Comparison of ENCODE assay signal across 2 cellular contexts in the genomic region with DNA sequence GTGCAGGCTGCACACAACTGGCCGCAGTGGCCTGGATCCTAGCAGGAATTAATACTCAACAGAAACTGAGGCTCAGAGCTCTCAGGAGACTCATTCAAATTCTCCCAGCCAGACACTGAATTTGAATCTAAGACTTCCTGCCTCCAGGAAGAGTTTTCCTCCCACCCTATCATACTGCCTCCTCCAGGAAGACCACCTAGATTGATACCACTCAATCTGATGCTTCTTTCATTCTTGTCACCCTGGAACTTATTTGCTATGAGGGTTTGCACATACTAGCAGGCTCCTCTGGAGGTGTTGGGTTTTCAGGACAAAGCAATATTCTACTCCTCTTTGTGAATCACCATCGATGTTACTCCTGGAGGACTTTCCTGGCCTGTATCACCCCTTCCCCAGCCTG.
TF ChIP-seq lines count a peak whose summit lies in the region.

No MANE protein-coding gene starts in this region.

TF ChIP-seq in K562, 482 proteins besides CTCF, POLR2A, EP300 and RAD21:
- TF ChIP-seq ZFP36 (IDR thresholded peaks at IDR 0.05; ENCODE audit: low read depth, low read length, partially characterized antibody), result peak; percentile 98
- peak; percentile 62 for TF ChIP-seq BCOR (IDR thresholded peaks at IDR 0.05)
- no peak for TF ChIP-seq ZSCAN29 (IDR thresholded peaks at IDR 0.05)
- TF ChIP-seq, protein P1, sequence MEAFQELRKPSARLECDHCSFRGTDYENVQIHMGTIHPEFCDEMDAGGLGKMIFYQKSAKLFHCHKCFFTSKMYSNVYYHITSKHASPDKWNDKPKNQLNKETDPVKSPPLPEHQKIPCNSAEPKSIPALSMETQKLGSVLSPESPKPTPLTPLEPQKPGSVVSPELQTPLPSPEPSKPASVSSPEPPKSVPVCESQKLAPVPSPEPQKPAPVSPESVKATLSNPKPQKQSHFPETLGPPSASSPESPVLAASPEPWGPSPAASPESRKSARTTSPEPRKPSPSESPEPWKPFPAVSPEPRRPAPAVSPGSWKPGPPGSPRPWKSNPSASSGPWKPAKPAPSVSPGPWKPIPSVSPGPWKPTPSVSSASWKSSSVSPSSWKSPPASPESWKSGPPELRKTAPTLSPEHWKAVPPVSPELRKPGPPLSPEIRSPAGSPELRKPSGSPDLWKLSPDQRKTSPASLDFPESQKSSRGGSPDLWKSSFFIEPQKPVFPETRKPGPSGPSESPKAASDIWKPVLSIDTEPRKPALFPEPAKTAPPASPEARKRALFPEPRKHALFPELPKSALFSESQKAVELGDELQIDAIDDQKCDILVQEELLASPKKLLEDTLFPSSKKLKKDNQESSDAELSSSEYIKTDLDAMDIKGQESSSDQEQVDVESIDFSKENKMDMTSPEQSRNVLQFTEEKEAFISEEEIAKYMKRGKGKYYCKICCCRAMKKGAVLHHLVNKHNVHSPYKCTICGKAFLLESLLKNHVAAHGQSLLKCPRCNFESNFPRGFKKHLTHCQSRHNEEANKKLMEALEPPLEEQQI (IDR thresholded peaks at IDR 0.05), result no peak
- peak; percentile 79 for TF ChIP-seq RBM25 (IDR thresholded peaks at IDR 0.05; ENCODE audit: low read depth, low read length, severe bottlenecking)
- TF ChIP-seq PURB (CRISPR knock-in tag; IDR thresholded peaks at IDR 0.05; ENCODE audit: low read depth), result no peak
- peak; percentile 74 for TF ChIP-seq ZNF436 (CRISPR knock-in tag; IDR thresholded peaks at IDR 0.05)

TF ChIP-seq in H1, 55 proteins besides CTCF, POLR2A, EP300 and RAD21:
- no peak for TF ChIP-seq SIRT6 (IDR thresholded peaks at IDR 0.05; ENCODE audit: low read length)
- TF ChIP-seq RBBP5 (IDR thresholded peaks at IDR 0.05; ENCODE audit: borderline replicate concordance, low read depth, low read length), result no peak
- TF ChIP-seq TCF12 (IDR thresholded peaks at IDR 0.05; ENCODE audit: low read depth, low read length), result no peak
- no peak for TF ChIP-seq BCL11A (IDR thresholded peaks at IDR 0.05; ENCODE audit: low read depth in 2 of 2, low read length in 2 of 2)
- TF ChIP-seq YY1 (IDR thresholded peaks at IDR 0.05; ENCODE audit: low read depth, low read length), result no peak
- TF ChIP-seq GTF2F1 (IDR thresholded peaks at IDR 0.05; ENCODE audit: borderline replicate concordance, low read depth, low read length), result no peak
- TF ChIP-seq, protein P2, sequence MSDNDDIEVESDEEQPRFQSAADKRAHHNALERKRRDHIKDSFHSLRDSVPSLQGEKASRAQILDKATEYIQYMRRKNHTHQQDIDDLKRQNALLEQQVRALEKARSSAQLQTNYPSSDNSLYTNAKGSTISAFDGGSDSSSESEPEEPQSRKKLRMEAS (IDR thresholded peaks at IDR 0.05), result no peak
- TF ChIP-seq, protein P3, sequence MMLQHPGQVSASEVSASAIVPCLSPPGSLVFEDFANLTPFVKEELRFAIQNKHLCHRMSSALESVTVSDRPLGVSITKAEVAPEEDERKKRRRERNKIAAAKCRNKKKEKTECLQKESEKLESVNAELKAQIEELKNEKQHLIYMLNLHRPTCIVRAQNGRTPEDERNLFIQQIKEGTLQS (IDR thresholded peaks at IDR 0.05; ENCODE audit: insufficient read depth, low read depth, low read length), result no peak
- TF ChIP-seq NRF1 (IDR thresholded peaks at IDR 0.05; ENCODE audit: low read depth, low read length), result no peak
- no peak for TF ChIP-seq SP2 (IDR thresholded peaks at IDR 0.05; ENCODE audit: low read length)
- TF ChIP-seq EGR1 (IDR thresholded peaks at IDR 0.05; ENCODE audit: borderline replicate concordance, low read depth, low read length), result no peak
- no peak for TF ChIP-seq CBX5 (IDR thresholded peaks at IDR 0.05; ENCODE audit: low read depth, low read length)
- TF ChIP-seq SRF (IDR thresholded peaks at IDR 0.05; ENCODE audit: low read depth, low read length), result no peak
- no peak for TF ChIP-seq RNF2 (IDR thresholded peaks at IDR 0.05; ENCODE audit: borderline replicate concordance, low read depth, low read length, missing control alignments, poor library complexity, severe bottlenecking)
- no peak for TF ChIP-seq CREB1 (IDR thresholded peaks at IDR 0.05)
- TF ChIP-seq PHF8 (conservative IDR thresholded peaks at IDR 0.05; ENCODE audit: low read depth, low read length), result no peak
